ENCODE assay signal across 13 cellular contexts in genomic region chr2:184004945-184005672, GRCh38.
DNase-seq lines count a peak whose midpoint lies in the region; ATAC-seq and TF ChIP-seq lines count a peak whose summit lies in the region.
"Had no signal": no experiment of that assay in that cellular context is flagged by ENCODE, and none has a peak within 500 bp of the region (broad histone marks: within the 10 kb centered on the region; RNA-seq: fewer than 3 reads in every experiment).

No MANE protein-coding gene starts in this region.

- no peaks in the 10 kb centered on the region for H3K36me3 ChIP-seq in left lung
- H3K36me3 ChIP-seq: vagina had no signal

- H3K4me3 ChIP-seq in left lung: no peak overlapping the region
- H3K4me3 ChIP-seq: vagina had no signal

- intact Hi-C loops in left lung (cut with DNase I): no loop called here

- DNase-seq in DMS 273 treated with DMSO at 0.1 percent for 48 hours (lab: John Stamatoyannopoulos, UW) (peak; percentile 88), NCI-H524 treated with DMSO at 0.1 percent for 48 hours (lab: John Stamatoyannopoulos, UW) (peak; percentile 91), left lung (no peak), NK-92 (lab: John Stamatoyannopoulos, UW; ENCODE audit: unreplicated experiment) (no peak), pons (ENCODE audit: low spot score) (no peak)
- no peak for DNase-seq in activated T-cell treated with anti-CD3 and anti-CD28 coated beads, Interleukin-2, amount 50 U/mL, for 72 hours
- DNase-seq: activated CD4-positive, alpha-beta memory T cell treated with anti-CD3 and anti-CD28 coated beads for 36 hours; natural killer cell; stimulated activated CD4-positive, alpha-beta T cell treated with anti-CD3 and anti-CD28 coated beads, Interleukin-4, amount 100 ng/mL, for 4 hours had no signal

- H3K27ac ChIP-seq in left lung: no peak overlapping the region
- H3K27ac ChIP-seq: vagina had no signal

- no peak overlapping the region for H3K27ac Mint-ChIP-seq in activated T-cell treated with anti-CD3 and anti-CD28 coated beads, Interleukin-2, amount 50 U/mL, for 72 hours
- H3K27ac Mint-ChIP-seq: activated CD4-positive, alpha-beta memory T cell treated with anti-CD3 and anti-CD28 coated beads for 36 hours; B cell; natural killer cell had no signal

- H3K27me3 Mint-ChIP-seq in activated T-cell treated with anti-CD3 and anti-CD28 coated beads, Interleukin-2, amount 50 U/mL, for 72 hours (ENCODE audit: low read depth): no peaks in the 10 kb centered on the region
- H3K27me3 Mint-ChIP-seq: activated CD4-positive, alpha-beta memory T cell treated with anti-CD3 and anti-CD28 coated beads for 36 hours; B cell had no signal

- TF ChIP-seq CTCF in left lung (IDR thresholded peaks at IDR 0.05): no peak

- ATAC-seq in GM19438 (IDR thresholded peaks at IDR 0.05; ENCODE audit: low read depth, unreplicated experiment) (peak; percentile 39), HG02981 (IDR thresholded peaks at IDR 0.05; ENCODE audit: unreplicated experiment) (peak; percentile 31), left lung (no peak)
- ATAC-seq in activated T-cell treated with anti-CD3 and anti-CD28 coated beads, Interleukin-2, amount 50 U/mL, for 72 hours (replicated peaks in 1 of 2): no peak
- ATAC-seq: natural killer cell had no signal

- H3K4me1 Mint-ChIP-seq in activated T-cell treated with anti-CD3 and anti-CD28 coated beads, Interleukin-2, amount 50 U/mL, for 72 hours (ENCODE audit: low read depth): no peaks in the 10 kb centered on the region
- H3K4me1 Mint-ChIP-seq: B cell, natural killer cell had no signal

- no peaks in the 10 kb centered on the region for H3K4me1 ChIP-seq in left lung
- H3K4me1 ChIP-seq: vagina had no signal

- no peaks in the 10 kb centered on the region for H3K9me3 ChIP-seq in left lung
- H3K9me3 ChIP-seq: vagina had no signal

- H3K4me3 Mint-ChIP-seq in activated T-cell treated with anti-CD3 and anti-CD28 coated beads, Interleukin-2, amount 50 U/mL, for 72 hours: no peak overlapping the region
- H3K4me3 Mint-ChIP-seq: activated CD4-positive, alpha-beta memory T cell treated with anti-CD3 and anti-CD28 coated beads for 36 hours; B cell; natural killer cell had no signal

- H3K36me3 Mint-ChIP-seq in activated T-cell treated with anti-CD3 and anti-CD28 coated beads, Interleukin-2, amount 50 U/mL, for 72 hours (ENCODE audit: insufficient read depth in 2 of 2): no peaks in the 10 kb centered on the region
- H3K36me3 Mint-ChIP-seq: activated CD4-positive, alpha-beta memory T cell treated with anti-CD3 and anti-CD28 coated beads for 36 hours; natural killer cell had no signal

- no peaks in the 10 kb centered on the region for H3K27me3 ChIP-seq in left lung
- H3K27me3 ChIP-seq: vagina had no signal

- peaks cover 2 to 3% of the 10 kb centered on the region in 2 donors for H3K9me3 Mint-ChIP-seq in activated T-cell treated with anti-CD3 and anti-CD28 coated beads, Interleukin-2, amount 50 U/mL, for 72 hours
- H3K9me3 Mint-ChIP-seq: activated CD4-positive, alpha-beta memory T cell treated with anti-CD3 and anti-CD28 coated beads for 36 hours had no signal

Comparison
In these comparisons a context has a peak if more than half of its experiments do, and no peak if none do; other contexts are left out.
1. DNase-seq: peak in DMS 273 treated with DMSO at 0.1 percent for 48 hours (single experiment) and NCI-H524 treated with DMSO at 0.1 percent for 48 hours (single experiment); none in left lung (0 of 2), NK-92 (single experiment), pons (single experiment) and activated T-cell treated with anti-CD3 and anti-CD28 coated beads, Interleukin-2, amount 50 U/mL, for 72 hours (0 of 2).
2. ATAC-seq: peak in GM19438 (single experiment) and HG02981 (single experiment); none in left lung (single experiment) and activated T-cell treated with anti-CD3 and anti-CD28 coated beads, Interleukin-2, amount 50 U/mL, for 72 hours (0 of 2).